In the genomic region with DNA sequence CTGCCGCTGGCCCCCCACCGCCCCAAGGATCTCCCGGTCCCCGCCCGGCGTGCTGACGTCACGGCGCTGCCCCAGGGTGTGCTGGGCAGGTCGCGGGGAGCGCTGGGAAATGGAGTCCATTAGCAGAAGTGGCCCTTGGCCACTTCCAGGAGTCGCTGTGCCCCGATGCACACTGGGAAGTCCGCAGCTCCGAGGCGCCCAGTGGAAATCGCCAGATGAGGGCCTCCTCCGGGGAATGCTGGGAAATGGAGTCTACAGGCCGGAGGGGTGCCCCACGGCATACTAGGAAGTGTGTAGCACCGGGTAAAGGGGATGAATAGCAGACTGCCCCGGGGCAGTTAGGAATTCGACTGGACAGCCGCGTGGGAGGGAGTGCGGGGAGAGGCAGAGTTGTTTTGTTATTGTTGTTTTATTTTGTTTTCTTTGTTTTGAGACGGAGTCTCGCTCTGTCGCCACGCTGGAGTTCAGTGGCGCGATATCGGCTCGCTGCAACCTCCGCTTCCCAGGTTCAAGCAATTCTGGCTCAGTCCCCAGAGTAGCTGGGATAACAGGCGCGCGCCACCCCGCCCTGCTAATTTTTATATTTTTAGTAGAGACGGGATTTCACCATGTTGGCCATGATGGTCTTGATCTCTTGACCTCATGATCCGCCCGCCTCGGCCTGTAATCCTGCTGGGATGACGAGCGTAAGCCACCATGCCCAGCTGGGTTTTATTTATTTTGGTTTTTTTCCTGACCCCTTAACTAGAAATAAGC, we compare ENCODE assay signal across 8 cellular contexts. TPM values are rescaled to one million over a fixed set of nuclear protein-coding genes. Genes with fewer than 3 reads are reported as not detected.
DNase-seq lines count a peak whose midpoint lies in the region; ATAC-seq and TF ChIP-seq lines count a peak whose summit lies in the region.

PPP1R12C (minus strand) TSS at position 2 of the 756 bp plus-strand sequence. CDS start 94 bp downstream, outside the sequence.

- no peak for TF ChIP-seq EP300 in suprapubic skin (IDR thresholded peaks at IDR 0.05)

- H3K36me3 Mint-ChIP-seq in activated naive CD4-positive, alpha-beta T cell treated with anti-CD3 and anti-CD28 coated beads, Interleukin-2, amount 50 U/mL, for 24 hours = peaks cover 2% of the 10 kb centered on the region

- H3K4me1 Mint-ChIP-seq in activated naive CD4-positive, alpha-beta T cell treated with anti-CD3 and anti-CD28 coated beads, Interleukin-2, amount 50 U/mL, for 24 hours = peaks cover 25% of the 10 kb centered on the region

- peaks cover 48% of the 10 kb centered on the region for H3K4me1 ChIP-seq in suprapubic skin

- no peaks in the 10 kb centered on the region for H3K36me3 ChIP-seq in suprapubic skin

- no peak for TF ChIP-seq CTCF in suprapubic skin (IDR thresholded peaks at IDR 0.05)

- DNase-seq in GM04504 (ENCODE audit: low read depth) (peak; percentile 98), NCI-H1092 (lab: John Stamatoyannopoulos, UW) (peak; percentile 92), globus pallidus (ENCODE audit: low spot score) (peak; percentile 99), nucleus accumbens (lab: John Stamatoyannopoulos, UW) (peak; percentile 82 to 99 (median 98)), suprapubic skin (ENCODE audit: low spot score in 2 of 2) (peak; percentile 98 to 99)

- no peak for TF ChIP-seq POLR2A in suprapubic skin (IDR thresholded peaks at IDR 0.05)

- ATAC-seq in HG02588 (IDR thresholded peaks at IDR 0.05; ENCODE audit: unreplicated experiment) = peak; percentile 88
- ATAC-seq in SK-N-SH treated with all-trans-retinoic acid at 6 μM for 48 hours = peak; percentile 93

- peak within 1 kb of the TSS; percentile 80 for H3K27ac ChIP-seq in suprapubic skin

- peak within 1 kb of the TSS; percentile 100 for H3K4me3 Mint-ChIP-seq in activated naive CD4-positive, alpha-beta T cell treated with anti-CD3 and anti-CD28 coated beads, Interleukin-2, amount 50 U/mL, for 24 hours

- H3K27me3 ChIP-seq in suprapubic skin = no peaks in the 10 kb centered on the region

- H3K27me3 Mint-ChIP-seq in activated naive CD4-positive, alpha-beta T cell treated with anti-CD3 and anti-CD28 coated beads, Interleukin-2, amount 50 U/mL, for 24 hours = no peaks in the 10 kb centered on the region

- peak within 1 kb of the TSS; percentile 96 for H3K27ac Mint-ChIP-seq in activated naive CD4-positive, alpha-beta T cell treated with anti-CD3 and anti-CD28 coated beads, Interleukin-2, amount 50 U/mL, for 24 hours

- H3K9me3 ChIP-seq in suprapubic skin = no peaks in the 10 kb centered on the region

- H3K4me3 ChIP-seq in suprapubic skin = peak within 1 kb of the TSS; percentile 69

- no peaks in the 10 kb centered on the region for H3K9me3 Mint-ChIP-seq in activated naive CD4-positive, alpha-beta T cell treated with anti-CD3 and anti-CD28 coated beads, Interleukin-2, amount 50 U/mL, for 24 hours

- under 1% methylated on average over 31 of the region's 46 CpGs for WGBS in suprapubic skin

TF ChIP-seq in SK-N-SH treated with all-trans-retinoic acid at 6 μM for 48 hours, 23 proteins besides CTCF, POLR2A, EP300 and RAD21:
- no peak for TF ChIP-seq ISL1 (CRISPR knock-in tag; IDR thresholded peaks at IDR 0.05)
TF ChIP-seq in SK-N-SH treated with all-trans-retinoic acid at 6 μM for 48 hours: peak in this region for 0.

RNA-seq across cellular contexts. Expression of gene PPP1R12C, which starts in this region (rescaled TPM):
- total RNA-seq in suprapubic skin = 100 to 1,000 TPM in 1 of 4 donors, 10 to 100 TPM in 3; 51.7 to 126 (median 78.7) TPM

Comparison
In these comparisons a context has a peak if more than half of its experiments do, and no peak if none do; other contexts are left out.
1. Peak in every context shown above with its lines: DNase-seq, ATAC-seq, H3K4me3 ChIP-seq and H3K27ac ChIP-seq.